Comparison of ENCODE assay signal across 1 cellular context in genomic region chr2:31688282-31688681, GRCh38.
TF ChIP-seq lines count a peak whose summit lies in the region.

No MANE protein-coding gene starts in this region.

TF ChIP-seq in GM12878, 131 proteins besides CTCF, POLR2A, EP300 and RAD21 (continued from another document):
- TF ChIP-seq SMAD5 (IDR thresholded peaks at IDR 0.05; ENCODE audit: low read depth), result no peak
- no peak for TF ChIP-seq ASH2L (IDR thresholded peaks at IDR 0.05; ENCODE audit: borderline replicate concordance, low read depth)
